ENCODE assay signal across 1 cellular context in the genomic region with DNA sequence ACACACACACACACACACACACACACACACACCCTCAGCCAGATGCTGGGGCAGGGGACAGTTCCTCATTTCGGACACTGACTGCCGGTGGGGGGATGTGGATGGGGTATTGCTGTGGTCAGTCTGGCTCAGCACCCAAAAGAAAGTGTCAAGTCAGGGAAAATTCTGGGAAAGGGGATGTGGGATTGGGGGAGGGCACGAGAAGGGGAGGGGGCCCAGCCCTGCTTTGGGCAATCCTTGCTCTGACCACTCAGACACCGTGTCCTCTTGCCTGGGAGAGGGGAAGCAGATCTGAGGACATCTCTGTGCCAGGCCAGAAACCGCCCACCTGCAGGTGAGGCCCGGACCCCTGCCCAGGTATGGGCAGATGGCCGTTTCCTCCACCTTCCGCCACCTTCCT.
TF ChIP-seq lines count a peak whose summit lies in the region.

A gene (plus strand): TSS at position 253 of the 400 bp plus-strand sequence. CDS start 391 bp downstream, outside the sequence.

TF ChIP-seq in IMR-90, 13 proteins besides CTCF, POLR2A, EP300 and RAD21 (continued from another document):
- peak; percentile 34; the same call in 1 of the 2 replicates for TF ChIP-seq MAFK (IDR thresholded peaks at IDR 0.05; ENCODE audit: low read depth, low read length)
